8 cellular contexts compared by ENCODE assay signal in the genomic region with DNA sequence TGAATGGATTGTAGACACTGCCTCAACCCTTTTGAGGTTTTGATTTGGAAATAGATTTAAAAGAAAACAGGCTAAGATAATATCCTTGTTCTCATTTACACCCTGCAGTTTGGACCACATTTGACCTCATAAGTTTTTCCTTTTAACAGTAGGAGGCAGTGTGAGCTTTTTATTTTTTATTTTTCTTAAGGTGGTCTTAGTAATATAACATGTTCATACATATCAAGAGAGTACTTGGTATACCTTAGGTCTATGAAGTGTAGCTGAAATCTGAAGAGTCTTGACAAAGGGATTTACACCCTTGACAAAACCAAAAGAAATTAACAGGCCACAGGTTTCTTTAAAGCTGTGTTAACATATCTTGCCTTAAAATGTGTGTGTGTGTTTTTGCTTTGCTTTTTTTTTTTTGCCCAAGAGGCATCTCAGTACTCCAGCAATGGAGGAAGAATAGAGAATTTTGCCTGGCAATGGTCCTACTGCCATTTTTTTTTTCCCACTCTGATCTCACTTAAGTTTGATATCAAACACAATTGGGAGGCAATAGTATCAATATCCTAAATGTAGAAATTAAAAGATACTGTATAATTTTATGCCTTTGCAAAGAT. TPM values are rescaled to one million over a fixed set of nuclear protein-coding genes. Genes with fewer than 3 reads are reported as not detected.
DNase-seq lines count a peak whose midpoint lies in the region; ATAC-seq, FAIRE-seq and TF ChIP-seq lines count a peak whose summit lies in the region.

No MANE protein-coding gene starts in this region.

- no peaks in the 10 kb centered on the region for H4K20me1 ChIP-seq in GM12878 (ENCODE audit: control insufficient read depth, insufficient read depth)

- no peaks in the 10 kb centered on the region for H3K27me3 ChIP-seq in CD4-positive, alpha-beta T cell (ENCODE audit: control insufficient read depth, insufficient read depth, low read length)
- no peaks in the 10 kb centered on the region for H3K27me3 ChIP-seq in GM12878 (replicated peaks in 1 of 2; ENCODE audit: control insufficient read depth in 2 of 2, insufficient read depth in 2 of 2, low read length in 1 of 2)
- H3K27me3 ChIP-seq in mononuclear cell (ENCODE audit: insufficient read depth, low read length), result no peaks in the 10 kb centered on the region

- POLR2A ChIA-PET in CD4-positive, alpha-beta T cell (lab: Charles Lee), result interaction anchor here (0.6 to 7.8 kb wide), 11 partner anchors 8 to 482 kb away, joined by 3 to 101 read pairs (median 3); no protein-coding TSS in a partner anchor
- POLR2A ChIA-PET in GM12878 (lab: Charles Lee), result no interaction called here

- peak overlapping the region; percentile 68 for H3K27ac Mint-ChIP-seq in CD4-positive, alpha-beta T cell

- no peak for FAIRE-seq in GM12878 (lab: Jason Lieb, UNC)

- SMC1A ChIA-PET in GM12878 (lab: Charles Lee; ENCODE audit: uncharacterized antibody, unreplicated experiment), result interaction anchor here (0.8 to 1.4 kb wide), 3 partner anchors 14 to 805 kb away, joined by 3 to 4 read pairs (median 3); no protein-coding TSS in a partner anchor

- H3K4me2 ChIP-seq in GM12878 (ENCODE audit: control insufficient read depth, insufficient read depth), result peak overlapping the region; percentile 95

- H3K36me3 Mint-ChIP-seq in CD4-positive, alpha-beta T cell (ENCODE audit: low read depth), result peaks cover 34% of the 10 kb centered on the region

- peak; percentile 69 for TF ChIP-seq CTCF in CD4-positive, alpha-beta T cell (IDR thresholded peaks at IDR 0.05)
- peak; percentile 12 to 43 (median 27); a peak in 3 of 6 replicates for TF ChIP-seq CTCF in GM12878 (IDR thresholded peaks at IDR 0.05 in 2 of 3, conservative IDR thresholded peaks at IDR 0.05 in 1 of 3; ENCODE audit: control insufficient read depth in 2 of 3, extremely low read depth in 1 of 3, insufficient read depth in 1 of 3, low read depth in 3 of 3, low read length in 3 of 3)

- no peaks in the 10 kb centered on the region for H3K9me3 Mint-ChIP-seq in CD4-positive, alpha-beta T cell

- no peak overlapping the region for H2AFZ ChIP-seq in GM12878 (ENCODE audit: control insufficient read depth, low read depth, low read length)

- TF ChIP-seq RAD21 in GM12878 (IDR thresholded peaks at IDR 0.05; ENCODE audit: insufficient read depth, low read depth, low read length), result peak; percentile 39; the same call in 1 of the 2 replicates

- H3K4me1 Mint-ChIP-seq in CD4-positive, alpha-beta T cell (ENCODE audit: low read depth), result peaks cover 73% of the 10 kb centered on the region

- no peak for TF ChIP-seq EP300 in GM12878 (IDR thresholded peaks at IDR 0.05; ENCODE audit: borderline replicate concordance in 1 of 2, control insufficient read depth in 1 of 2, low read depth in 2 of 2, low read length in 2 of 2)

- TF ChIP-seq POLR2A in GM12878 (IDR thresholded peaks at IDR 0.05; ENCODE audit: low read depth, low read length), result no peak

- no peaks in the 10 kb centered on the region for H3K9me3 ChIP-seq in CD4-positive, alpha-beta T cell (ENCODE audit: control insufficient read depth, low read length)
- no peaks in the 10 kb centered on the region for H3K9me3 ChIP-seq in GM12878 (replicated peaks; ENCODE audit: control insufficient read depth, insufficient read depth, low read length)
- no peaks in the 10 kb centered on the region for H3K9me3 ChIP-seq in mononuclear cell (ENCODE audit: low read depth, low read length)

- ATAC-seq in CD4-positive, alpha-beta T cell (ENCODE audit: poor library complexity), result no peak
- ATAC-seq in GM12878, result no peak
- no peak for ATAC-seq in GM21576 (IDR thresholded peaks at IDR 0.05; ENCODE audit: unreplicated experiment)
- ATAC-seq in HG02798 (IDR thresholded peaks at IDR 0.05; ENCODE audit: poor library complexity, unreplicated experiment), result no peak
- no peak for ATAC-seq in GM21825 (IDR thresholded peaks at IDR 0.05; ENCODE audit: unreplicated experiment)

- intact Hi-C loops in CD4-positive, alpha-beta T cell (cut with DNase I, micrococcal nuclease), result loop anchor here (1.0 to 10.0 kb wide), 9 partner anchors 42 to 604 kb away; no protein-coding TSS in a partner anchor
- intact Hi-C loops in GM12878 (cut with micrococcal nuclease; ENCODE audit: unreplicated experiment), result loop anchor here (5.0 to 10.0 kb wide), 4 partner anchors 459 to 1149 kb away; no protein-coding TSS in a partner anchor

- H3K9ac ChIP-seq in GM12878 (ENCODE audit: control insufficient read depth, insufficient read depth, low read length), result no peak overlapping the region

- no peaks in the 10 kb centered on the region for H3K27me3 Mint-ChIP-seq in CD4-positive, alpha-beta T cell

- no peak for DNase-seq in CD4-positive, alpha-beta T cell
- DNase-seq in KBM-7 (peak; percentile 78), GM12878 (ENCODE audit: low read depth, low spot score) (no peak), amygdala (lab: John Stamatoyannopoulos, UW) (no peak)

- in situ Hi-C loops in KBM-7 (cut with MboI; ENCODE audit: low pct_unique_long_range_greater_than_20kb, low sequenced_read_pairs), result no loop called here
- in situ Hi-C loops in GM12878 (cut with MboI), result no loop called here

- no peak overlapping the region for H3K27ac ChIP-seq in CD4-positive, alpha-beta T cell (ENCODE audit: low read depth, low read length)
- no peak overlapping the region for H3K27ac ChIP-seq in GM12878 (ENCODE audit: control insufficient read depth, insufficient read depth)

- no peaks in the 10 kb centered on the region for H3K36me3 ChIP-seq in GM12878 (ENCODE audit: control insufficient read depth in 2 of 2, insufficient read depth in 2 of 2, low read length in 1 of 2)

- BruUV-seq in GM12878 (replicated peaks; lab: Mats Ljungman, UMichigan), result no TSS peak

- H3K4me1 ChIP-seq in GM12878 (ENCODE audit: control insufficient read depth, insufficient read depth, low read length) (peaks cover 3% of the 10 kb centered on the region), mononuclear cell (ENCODE audit: insufficient read depth, low read length) (peaks cover 39% of the 10 kb centered on the region)

- H3K79me2 ChIP-seq in GM12878 (ENCODE audit: control insufficient read depth, insufficient read depth, low read length), result peaks cover 50% of the 10 kb centered on the region

- RAD21 ChIA-PET in GM12878 (lab: Charles Lee; ENCODE audit: unreplicated experiment), result interaction anchor here (0.7 to 4.1 kb wide), 3 partner anchors 34 to 805 kb away, joined by 3 to 14 read pairs (median 4); no protein-coding TSS in a partner anchor

- H3K4me3 Mint-ChIP-seq in CD4-positive, alpha-beta T cell, result peak overlapping the region; percentile 96

- H3K4me3 ChIP-seq in GM12878 (peak overlapping the region; percentile 98), mononuclear cell (ENCODE audit: low read length) (peak overlapping the region; percentile 95)

- CTCF ChIA-PET in CD4-positive, alpha-beta T cell (lab: Charles Lee), result interaction anchor here (0.7 to 3.7 kb wide), 10 partner anchors 44 to 604 kb away, joined by 3 to 21 read pairs (median 4); no protein-coding TSS in a partner anchor
- CTCF ChIA-PET in GM12878 (lab: Yijun Ruan, JAX), result interaction anchor here (0.6 to 2.4 kb wide), 5 partner anchors 10 to 806 kb away, joined by 3 to 10 read pairs (median 3); no protein-coding TSS in a partner anchor

TF ChIP-seq in GM12878, 131 proteins besides CTCF, POLR2A, EP300 and RAD21 (continues in another document):
- TF ChIP-seq, protein P1, sequence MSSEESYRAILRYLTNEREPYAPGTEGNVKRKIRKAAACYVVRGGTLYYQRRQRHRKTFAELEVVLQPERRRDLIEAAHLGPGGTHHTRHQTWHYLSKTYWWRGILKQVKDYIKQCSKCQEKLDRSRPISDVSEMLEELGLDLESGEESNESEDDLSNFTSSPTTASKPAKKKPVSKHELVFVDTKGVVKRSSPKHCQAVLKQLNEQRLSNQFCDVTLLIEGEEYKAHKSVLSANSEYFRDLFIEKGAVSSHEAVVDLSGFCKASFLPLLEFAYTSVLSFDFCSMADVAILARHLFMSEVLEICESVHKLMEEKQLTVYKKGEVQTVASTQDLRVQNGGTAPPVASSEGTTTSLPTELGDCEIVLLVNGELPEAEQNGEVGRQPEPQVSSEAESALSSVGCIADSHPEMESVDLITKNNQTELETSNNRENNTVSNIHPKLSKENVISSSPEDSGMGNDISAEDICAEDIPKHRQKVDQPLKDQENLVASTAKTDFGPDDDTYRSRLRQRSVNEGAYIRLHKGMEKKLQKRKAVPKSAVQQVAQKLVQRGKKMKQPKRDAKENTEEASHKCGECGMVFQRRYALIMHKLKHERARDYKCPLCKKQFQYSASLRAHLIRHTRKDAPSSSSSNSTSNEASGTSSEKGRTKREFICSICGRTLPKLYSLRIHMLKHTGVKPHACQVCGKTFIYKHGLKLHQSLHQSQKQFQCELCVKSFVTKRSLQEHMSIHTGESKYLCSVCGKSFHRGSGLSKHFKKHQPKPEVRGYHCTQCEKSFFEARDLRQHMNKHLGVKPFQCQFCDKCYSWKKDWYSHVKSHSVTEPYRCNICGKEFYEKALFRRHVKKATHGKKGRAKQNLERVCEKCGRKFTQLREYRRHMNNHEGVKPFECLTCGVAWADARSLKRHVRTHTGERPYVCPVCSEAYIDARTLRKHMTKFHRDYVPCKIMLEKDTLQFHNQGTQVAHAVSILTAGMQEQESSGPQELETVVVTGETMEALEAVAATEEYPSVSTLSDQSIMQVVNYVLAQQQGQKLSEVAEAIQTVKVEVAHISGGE (CRISPR knock-in tag; IDR thresholded peaks at IDR 0.05), result no peak

RNA-seq across cellular contexts. Expression of a gene that starts 3.3 kb away (rescaled TPM):
- total RNA-seq in CD4-positive, alpha-beta T cell, result 10 to 100 TPM; 13.8 to 14.8 TPM
- 8.1 and 9.5 TPM in 2 replicates for total RNA-seq in GM12878 (2013; cell fraction: nucleolus; rRNA removed)
- total RNA-seq in GM12878 (2014; rRNA removed), result 13.8 and 14.5 TPM in 2 replicates
- total RNA-seq in GM12878 (2014; rRNA removed; fragmentation: Illumina TruSeq; extraction: Trizol), result 9.4 and 10.2 TPM in 2 replicates
- 15.1 and 16.0 TPM in 2 replicates for total RNA-seq in GM12878 (2021)
- 3.8 TPM for polyA plus RNA-seq in GM12878 (2011; ENCODE audit: low read depth)
- 6.1 and 7.6 TPM in 2 replicates for polyA plus RNA-seq in GM12878 (2011; rRNA removed)
- polyA plus RNA-seq in GM12878 (2011; cell fraction: cytosol; rRNA removed), result 6.7 and 6.8 TPM in 2 replicates
- 4.5 and 5.7 TPM in 2 replicates for polyA plus RNA-seq in GM12878 (2011; cell fraction: nucleus; rRNA removed)
- polyA plus RNA-seq in GM12878 (2012), result 6.7 TPM in 2 replicates
- 5.9 and 6.4 TPM in 2 replicates for polyA plus RNA-seq in GM12878 (2014; fragmentation: Illumina TruSeq; extraction: Trizol)
- polyA plus RNA-seq in GM12878 (2014; fragmentation: Nextera tagmentation; extraction: Ambion mirVana), result 10 to 100 TPM in 1 of 2 experiments, 1 to 10 TPM in 1; 7.0 to 15.2 TPM
- 7.5 and 7.7 TPM in 2 replicates for polyA plus RNA-seq in GM12878 (2014; rRNA removed)
- 10 to 100 TPM; 20.0 to 21.3 TPM for polyA plus RNA-seq in GM12878 (2016; fragmentation: Nextera tagmentation; extraction: Ambion mirVana)
- polyA minus RNA-seq in GM12878 (2011; rRNA and poly(A)+ RNA removed), result 9.7 and 14.4 TPM in 2 replicates
- 8.1 and 9.9 TPM in 2 replicates for polyA minus RNA-seq in GM12878 (2011; cell fraction: cytosol; rRNA and poly(A)+ RNA removed)
- 7.6 and 10.8 TPM in 2 replicates for polyA minus RNA-seq in GM12878 (2011; cell fraction: nucleus; rRNA and poly(A)+ RNA removed)
- total RNA-seq in mononuclear cell, result 30.3 TPM
